Comparison of ENCODE assay signal across 1 cellular context in genomic region chr4:40840255-40840984, GRCh38.
TF ChIP-seq lines count a peak whose summit lies in the region.

No MANE protein-coding gene starts in this region.

TF ChIP-seq in H1, 55 proteins besides CTCF, POLR2A, EP300 and RAD21 (continued from another document):
- TF ChIP-seq CHD7 (IDR thresholded peaks at IDR 0.05; ENCODE audit: insufficient replicate concordance, low read length) (no peak), NRF1 (IDR thresholded peaks at IDR 0.05; ENCODE audit: low read depth, low read length) (no peak), ZNF274 (IDR thresholded peaks at IDR 0.05; ENCODE audit: borderline replicate concordance, extremely low read depth, low read length) (no peak), TEAD4 (IDR thresholded peaks at IDR 0.05; ENCODE audit: low read depth, low read length) (no peak), HDAC2 (IDR thresholded peaks at IDR 0.05; ENCODE audit: borderline replicate concordance in 1 of 2, low read depth in 2 of 2, low read length in 2 of 2) (no peak), RNF2 (IDR thresholded peaks at IDR 0.05; ENCODE audit: borderline replicate concordance, low read depth, low read length, missing control alignments, poor library complexity, severe bottlenecking) (no peak), TBP (IDR thresholded peaks at IDR 0.05; ENCODE audit: low read depth, low read length) (no peak), CHD1 (IDR thresholded peaks at IDR 0.05; ENCODE audit: low read depth, low read length) (no peak), PHF8 (conservative IDR thresholded peaks at IDR 0.05; ENCODE audit: low read depth, low read length) (no peak), SIX5 (IDR thresholded peaks at IDR 0.05; ENCODE audit: low read depth, low read length) (no peak)
